Comparison of ENCODE assay signal across 28 cellular contexts in the genomic region with DNA sequence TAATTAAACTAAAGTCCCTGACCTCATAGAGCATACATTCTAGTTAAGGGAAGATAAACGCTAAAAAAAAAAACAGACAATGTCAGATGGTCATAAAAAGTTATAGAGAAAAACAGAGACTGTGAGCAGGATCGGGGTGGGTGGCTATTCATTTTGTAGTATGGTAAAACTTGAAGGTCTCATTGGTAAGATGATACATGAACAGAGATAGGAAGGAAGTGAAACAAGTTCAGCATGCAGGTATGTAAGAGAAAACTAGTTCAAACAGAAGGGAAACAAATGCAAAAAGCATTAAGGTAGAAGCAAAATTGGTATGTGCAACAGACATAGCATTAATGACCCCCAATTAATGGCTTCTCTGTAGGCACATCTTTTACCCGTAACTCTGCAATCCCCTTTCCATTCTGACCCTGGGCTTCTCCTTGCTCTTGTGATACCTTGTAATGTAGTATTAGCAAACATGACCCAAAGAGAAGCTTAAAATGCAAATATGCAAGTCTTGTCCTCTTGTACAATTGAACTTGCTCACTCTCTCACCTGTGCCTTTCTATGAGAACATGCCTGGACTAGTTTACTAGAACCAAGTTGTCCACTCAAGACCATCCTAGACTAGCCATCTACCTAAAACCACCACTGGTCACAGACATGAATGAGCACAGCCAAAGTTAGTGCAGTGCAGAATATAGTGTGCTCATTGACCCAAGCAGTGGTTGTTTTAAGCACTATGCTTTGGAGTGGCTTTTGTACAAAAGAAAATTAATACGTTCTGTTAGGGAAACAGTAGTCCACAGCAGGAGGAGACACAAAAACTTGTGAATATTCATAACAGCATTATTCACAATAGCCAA. TPM values are rescaled to one million over a fixed set of nuclear protein-coding genes. Genes with fewer than 3 reads are reported as not detected.
DNase-seq lines count a peak whose midpoint lies in the region; ATAC-seq, FAIRE-seq and TF ChIP-seq lines count a peak whose summit lies in the region.
"Had no signal": no experiment of that assay in that cellular context is flagged by ENCODE, and none has a peak within 500 bp of the region (broad histone marks: within the 10 kb centered on the region; RNA-seq: fewer than 3 reads in every experiment).

No MANE protein-coding gene starts in this region.

- H3K9me3 Mint-ChIP-seq in IgD-negative memory B cell, result peaks cover 0 to 4% (median 0%) of the 10 kb centered on the region in 3 donors

- H3K27me3 ChIP-seq in bronchial epithelial cell (ENCODE audit: control insufficient read depth, insufficient read depth, low read length) (no peaks in the 10 kb centered on the region), vagina (no peaks in the 10 kb centered on the region), heart left ventricle (no peaks in the 10 kb centered on the region)
- H3K27me3 ChIP-seq: tibial artery had no signal

- TF ChIP-seq POLR2A in vagina (IDR thresholded peaks at IDR 0.05) (no peak), heart left ventricle (IDR thresholded peaks at IDR 0.05) (no peak)

- H3K4me1 ChIP-seq in vagina (peaks cover 5% of the 10 kb centered on the region), heart left ventricle (peaks cover 0 to 16% (median 0%) of the 10 kb centered on the region in 12 donors)

- ATAC-seq in GM18868 (IDR thresholded peaks at IDR 0.05; ENCODE audit: unreplicated experiment), result peak; percentile 53
- ATAC-seq in heart left ventricle, result no peak
- ATAC-seq: SK-N-SH treated with all-trans-retinoic acid at 6 μM for 48 hours; stimulated activated effector memory CD8-positive, alpha-beta T cell treated with anti-CD3 and anti-CD28 coated beads, Interleukin-12 subunit alpha, Interleukin-12 subunit beta, amount 100 ng/mL, for 72 hours had no signal

- H3K4me1 Mint-ChIP-seq in IgD-negative memory B cell, result peaks cover 24 to 50% (median 35%) of the 10 kb centered on the region in 3 donors
- H3K4me1 Mint-ChIP-seq: nephron had no signal

- H3K27ac ChIP-seq in vagina (no peak overlapping the region), heart left ventricle (no peak overlapping the region)
- H3K27ac ChIP-seq: C4-2B, RWPE1, tibial artery had no signal

- peaks cover 6% of the 10 kb centered on the region for H3K36me3 Mint-ChIP-seq in IgD-negative memory B cell
- H3K36me3 Mint-ChIP-seq: stimulated activated effector memory CD8-positive, alpha-beta T cell treated with anti-CD3 and anti-CD28 coated beads, Interleukin-12 subunit alpha, Interleukin-12 subunit beta, amount 100 ng/mL, for 72 hours had no signal

- H3K27me3 Mint-ChIP-seq in IgD-negative memory B cell, result no peaks in the 10 kb centered on the region
- H3K27me3 Mint-ChIP-seq: activated CD4-positive, alpha-beta memory T cell treated with anti-CD3 and anti-CD28 coated beads, Interleukin-2, amount 10 ng/mL, durations not matched to agents 7 days and 5 days; activated naive CD4-positive, alpha-beta T cell treated with anti-CD3 and anti-CD28 coated beads, Interleukin-2, amount 10 ng/mL, durations not matched to agents 7 days and 5 days had no signal

- H3K9me3 ChIP-seq in vagina (no peaks in the 10 kb centered on the region), heart left ventricle (no peaks in the 10 kb centered on the region)
- H3K9me3 ChIP-seq: tibial artery had no signal

- H3K4me3 ChIP-seq in bronchial epithelial cell (ENCODE audit: low read depth, low read length) (no peak overlapping the region), vagina (no peak overlapping the region), heart left ventricle (no peak overlapping the region)
- H3K4me3 ChIP-seq: tibial artery had no signal

- TF ChIP-seq CTCF in D721Med (IDR thresholded peaks at IDR 0.05; ENCODE audit: insufficient read depth, missing control alignments), result no peak
- no peak for TF ChIP-seq CTCF in bronchial epithelial cell (IDR thresholded peaks at IDR 0.05; ENCODE audit: insufficient read depth, low read length, severe bottlenecking)
- no peak for TF ChIP-seq CTCF in vagina (IDR thresholded peaks at IDR 0.05)
- no peak for TF ChIP-seq CTCF in heart left ventricle (IDR thresholded peaks at IDR 0.05)

- intact Hi-C loops in vagina (cut with DNase I) (no loop called here), heart left ventricle (cut with DNase I) (no loop called here)

- H3K36me3 ChIP-seq in bronchial epithelial cell (ENCODE audit: control insufficient read depth, insufficient read depth, low read length) (no peaks in the 10 kb centered on the region), vagina (no peaks in the 10 kb centered on the region), heart left ventricle (peaks cover 0 to 3% (median 0%) of the 10 kb centered on the region in 9 donors)
- H3K36me3 ChIP-seq: tibial artery had no signal

- FAIRE-seq in D721Med (lab: Jason Lieb, UNC) (peak; percentile 56), bronchial epithelial cell (lab: Jason Lieb, UNC) (no peak)
- FAIRE-seq: G401.6 had no signal

- 95 to 97% (median 96%) methylated on average over 4 of the region's 4 CpGs for WGBS in heart left ventricle, 4 donors

- H3K27ac Mint-ChIP-seq in IgD-negative memory B cell, result peak overlapping the region in 1 of 3 donors; percentile 37
- H3K27ac Mint-ChIP-seq: activated CD4-positive, alpha-beta memory T cell treated with anti-CD3 and anti-CD28 coated beads, Interleukin-2, amount 10 ng/mL, durations not matched to agents 7 days and 5 days; activated naive CD4-positive, alpha-beta T cell treated with anti-CD3 and anti-CD28 coated beads, Interleukin-2, amount 10 ng/mL, durations not matched to agents 7 days and 5 days; nephron; stimulated activated effector memory CD8-positive, alpha-beta T cell treated with anti-CD3 and anti-CD28 coated beads, Interleukin-12 subunit alpha, Interleukin-12 subunit beta, amount 100 ng/mL, for 72 hours; T-helper 2 cell treated with Interferon-gamma antibody and Interleukin-4, amounts not matched to agents 5 μg/mL and 100 μg/mL, for 36 hours had no signal

- DNase-seq in D721Med (ENCODE audit: insufficient read length, low spot score) (no peak), bronchial epithelial cell (ENCODE audit: low read depth) (peak; percentile 59), NCI-H1417 treated with DMSO at 0.1 percent for 48 hours (lab: John Stamatoyannopoulos, UW) (no peak), vagina (ENCODE audit: extremely low spot score in 2 of 2) (no peak), heart left ventricle (no peak), NCI-H446 (lab: John Stamatoyannopoulos, UW) (no peak)
- DNase-seq: ACHN; activated CD4-positive, alpha-beta memory T cell treated with anti-CD3 and anti-CD28 coated beads, Interleukin-2, amount 10 ng/mL, durations not matched to agents 7 days and 5 days; activated CD4-positive, CD25-positive, alpha-beta regulatory T cell; activated naive CD4-positive, alpha-beta T cell treated with anti-CD3 and anti-CD28 coated beads, Interleukin-2, amount 10 ng/mL, durations not matched to agents 7 days and 5 days; activated T-cell treated with anti-CD3 and anti-CD28 coated beads for 4 hours; aorta; glutamatergic neuron; Kasumi-1; midbrain; NCI-H1105; NCI-H510A; posterior cingulate gyrus; tibial artery had no signal

- H3K4me3 Mint-ChIP-seq in IgD-negative memory B cell, result peak overlapping the region in 3 of 4 donors; percentile 0 to 39 (median 1)
- H3K4me3 Mint-ChIP-seq: activated CD4-positive, alpha-beta memory T cell treated with anti-CD3 and anti-CD28 coated beads, Interleukin-2, amount 10 ng/mL, durations not matched to agents 7 days and 5 days; activated naive CD4-positive, alpha-beta T cell treated with anti-CD3 and anti-CD28 coated beads, Interleukin-2, amount 10 ng/mL, durations not matched to agents 7 days and 5 days; nephron; stimulated activated effector memory CD8-positive, alpha-beta T cell treated with anti-CD3 and anti-CD28 coated beads, Interleukin-12 subunit alpha, Interleukin-12 subunit beta, amount 100 ng/mL, for 72 hours; T-helper 2 cell treated with Interferon-gamma antibody and Interleukin-4, amounts not matched to agents 5 μg/mL and 100 μg/mL, for 36 hours had no signal

RNA-seq across cellular contexts. Expression of gene BRAF, which starts 57.0 kb away (rescaled TPM):
- 11.6 TPM for polyA plus RNA-seq in IgD-negative memory B cell
- 11.3 and 16.8 TPM in 2 replicates for total RNA-seq in bronchial epithelial cell
- 52.8 TPM for total RNA-seq in vagina
- 10 to 100 TPM; 18.8 to 33.5 (median 25.6) TPM for total RNA-seq in heart left ventricle
- 1 to 10 TPM; 6.7 to 7.1 TPM for polyA plus RNA-seq in heart left ventricle
